13 cellular contexts compared by ENCODE assay signal in genomic region chr1:20446796-20447195, GRCh38. TPM values are rescaled to one million over a fixed set of nuclear protein-coding genes. Genes with fewer than 3 reads are reported as not detected.
DNase-seq lines count a peak whose midpoint lies in the region; ATAC-seq and TF ChIP-seq lines count a peak whose summit lies in the region.
"Had no signal": no experiment of that assay in that cellular context is flagged by ENCODE, and none has a peak within 500 bp of the region (broad histone marks: within the 10 kb centered on the region; RNA-seq: fewer than 3 reads in every experiment).

No MANE protein-coding gene starts in this region.

- no peak overlapping the region for H3K9ac ChIP-seq in mammary epithelial cell (ENCODE audit: insufficient read depth, low read length)

- intact Hi-C loops in mammary epithelial cell (cut with micrococcal nuclease): no loop called here
- intact Hi-C loops in gastrocnemius medialis (cut with DNase I; ENCODE audit: low total_unique reads): no loop called here

- in situ Hi-C loops in mammary epithelial cell (cut with MboI; ENCODE audit: low sequenced_read_pairs in 2 of 2): no loop called here
- in situ Hi-C loops in gastrocnemius medialis (cut with MboI; ENCODE audit: low sequenced_read_pairs in 4 of 4): no loop called here

- no peaks in the 10 kb centered on the region for H3K36me3 Mint-ChIP-seq in T-helper 2 cell treated with Interferon-gamma antibody and Interleukin-4, amounts not matched to agents 5 μg/mL and 100 μg/mL, for 36 hours (ENCODE audit: low read depth)

- H3K9me3 ChIP-seq in MG63: no peaks in the 10 kb centered on the region
- H3K9me3 ChIP-seq in mammary epithelial cell (replicated peaks; ENCODE audit: insufficient read depth, low read length): no peaks in the 10 kb centered on the region
- no peaks in the 10 kb centered on the region for H3K9me3 ChIP-seq in gastrocnemius medialis
- H3K9me3 ChIP-seq: stomach had no signal

- CTCF ChIA-PET in mammary epithelial cell (lab: Charles Lee; ENCODE audit: low non-redundant PET): no interaction called here

- H3K27ac Mint-ChIP-seq in T-helper 2 cell treated with Interferon-gamma antibody and Interleukin-4, amounts not matched to agents 5 μg/mL and 100 μg/mL, for 36 hours: no peak overlapping the region

- no peak for TF ChIP-seq CTCF in mammary epithelial cell (conservative IDR thresholded peaks at IDR 0.05 in 1 of 2, IDR thresholded peaks at IDR 0.05 in 1 of 2; ENCODE audit: extremely low read depth in 1 of 2, insufficient read depth in 1 of 2, low read depth in 1 of 2, low read length in 2 of 2)
- no peak for TF ChIP-seq CTCF in gastrocnemius medialis (IDR thresholded peaks at IDR 0.05 in 4 of 5, conservative IDR thresholded peaks at IDR 0.05 in 1 of 5)

- H3K79me2 ChIP-seq in mammary epithelial cell (ENCODE audit: insufficient read depth, low read length): no peaks in the 10 kb centered on the region

- H3K4me1 ChIP-seq in mammary epithelial cell (ENCODE audit: insufficient read depth, low read length): peaks cover 11% of the 10 kb centered on the region
- no peaks in the 10 kb centered on the region for H3K4me1 ChIP-seq in gastrocnemius medialis
- H3K4me1 ChIP-seq: stomach had no signal

- H3K4me3 Mint-ChIP-seq in T-helper 2 cell treated with Interferon-gamma antibody and Interleukin-4, amounts not matched to agents 5 μg/mL and 100 μg/mL, for 36 hours: no peak overlapping the region

- H3K27me3 ChIP-seq in MG63 (no peaks in the 10 kb centered on the region), mammary epithelial cell (ENCODE audit: insufficient read depth, low read length) (no peaks in the 10 kb centered on the region), gastrocnemius medialis (peaks cover 0 to 16% (median 3%) of the 10 kb centered on the region in 3 donors)

- H3K27me3 Mint-ChIP-seq in T-helper 2 cell treated with Interferon-gamma antibody and Interleukin-4, amounts not matched to agents 5 μg/mL and 100 μg/mL, for 36 hours (ENCODE audit: low read depth): peaks cover 6% of the 10 kb centered on the region

- dilution Hi-C loops in mammary epithelial cell (cut with HindIII; ENCODE audit: low sequenced_read_pairs): no loop called here

- DNase-seq in COLO829 (ENCODE audit: low spot score): peak; percentile 53
- DNase-seq in MG63: peak; percentile 83
- DNase-seq in mammary epithelial cell: peak; percentile 57
- peak; percentile 48 for DNase-seq in iris pigment epithelial cell (ENCODE audit: low read depth)
- DNase-seq in T-helper 2 cell treated with Interferon-gamma antibody and Interleukin-4, amounts not matched to agents 5 μg/mL and 100 μg/mL, for 36 hours (ENCODE audit: low spot score): no peak
- DNase-seq in gastrocnemius medialis: no peak
- no peak for DNase-seq in foreskin melanocyte
- DNase-seq: activated naive CD4-positive, alpha-beta T cell; NCI-H146; NCI-H2227 treated with DMSO at 0.1 percent for 48 hours; stomach had no signal

- no peaks in the 10 kb centered on the region for H4K20me1 ChIP-seq in mammary epithelial cell (ENCODE audit: insufficient read depth, low read length)

- 38% methylated on average over 7 of the region's 7 CpGs for WGBS in mammary epithelial cell (ENCODE audit: low coverage, missing lambda C conversion rate)

- no peak overlapping the region for H3K4me2 ChIP-seq in mammary epithelial cell (ENCODE audit: insufficient read depth, low read depth, low read length)

- no peak for TF ChIP-seq POLR2A in gastrocnemius medialis (IDR thresholded peaks at IDR 0.05)

- BruUV-seq in mammary epithelial cell (replicated peaks; lab: Mats Ljungman, UMichigan): no TSS peak

- H3K9me3 Mint-ChIP-seq in T-helper 2 cell treated with Interferon-gamma antibody and Interleukin-4, amounts not matched to agents 5 μg/mL and 100 μg/mL, for 36 hours: no peaks in the 10 kb centered on the region

- H3K4me3 ChIP-seq in MG63 (no peak overlapping the region), mammary epithelial cell (replicated peaks in 1 of 3; ENCODE audit: insufficient read depth in 1 of 3, low read depth in 2 of 3, low read length in 3 of 3) (no peak overlapping the region), gastrocnemius medialis (no peak overlapping the region)
- H3K4me3 ChIP-seq: stomach had no signal

- H2AFZ ChIP-seq in mammary epithelial cell (ENCODE audit: low read depth, low read length): no peak overlapping the region

- H3K36me3 ChIP-seq in MG63: no peaks in the 10 kb centered on the region
- H3K36me3 ChIP-seq in mammary epithelial cell (ENCODE audit: insufficient read depth, low read length): no peaks in the 10 kb centered on the region
- no peaks in the 10 kb centered on the region for H3K36me3 ChIP-seq in gastrocnemius medialis
- H3K36me3 ChIP-seq: stomach had no signal

- ATAC-seq in GM18867 (IDR thresholded peaks at IDR 0.05; ENCODE audit: unreplicated experiment): no peak
- ATAC-seq in gastrocnemius medialis: no peak

- no peak overlapping the region for H3K27ac ChIP-seq in mammary epithelial cell (ENCODE audit: insufficient read depth, low read depth, low read length)
- H3K27ac ChIP-seq in gastrocnemius medialis: no peak overlapping the region
- H3K27ac ChIP-seq: stomach, VCaP had no signal

- no peaks in the 10 kb centered on the region for H3K4me1 Mint-ChIP-seq in T-helper 2 cell treated with Interferon-gamma antibody and Interleukin-4, amounts not matched to agents 5 μg/mL and 100 μg/mL, for 36 hours (ENCODE audit: low read depth)

RNA-seq across cellular contexts. Expression of gene CAMK2N1, which starts 39.2 kb away (rescaled TPM):
- 20.5 and 31.6 TPM in 2 replicates for total RNA-seq in MG63 (2014; rRNA removed; shearing (Covaris generic); ENCODE audit: low replicate concordance)
- 100 to 1,000 TPM in 1 of 2 donors, 10 to 100 TPM in 1; 22.0 to 105 TPM for total RNA-seq in mammary epithelial cell
- 47.0 TPM for polyA plus RNA-seq in mammary epithelial cell
- polyA minus RNA-seq in mammary epithelial cell: 48.4 TPM
- total RNA-seq in gastrocnemius medialis: 1 to 10 TPM; 1.3 to 2.5 (median 1.5) TPM

Comparison
In these comparisons a context has a peak if more than half of its experiments do, and no peak if none do; other contexts are left out.
1. DNase-seq: peak in COLO829 (single experiment), MG63 (single experiment), mammary epithelial cell (single experiment) and iris pigment epithelial cell (single experiment); none in T-helper 2 cell treated with Interferon-gamma antibody and Interleukin-4, amounts not matched to agents 5 μg/mL and 100 μg/mL, for 36 hours (single experiment), gastrocnemius medialis (0 of 2) and foreskin melanocyte (single experiment).